In genomic region chr12:50517456-50518048, GRCh38 we compare ENCODE assay signal across 7 cellular contexts. TPM values are rescaled to one million over a fixed set of nuclear protein-coding genes. Genes with fewer than 3 reads are reported as not detected.
DNase-seq lines count a peak whose midpoint lies in the region; ATAC-seq and TF ChIP-seq lines count a peak whose summit lies in the region.

No MANE protein-coding gene starts in this region.

- H3K9me3 ChIP-seq in cardiac muscle cell (ENCODE audit: low read depth), result no peaks in the 10 kb centered on the region
- no peaks in the 10 kb centered on the region for H3K9me3 ChIP-seq in tibial nerve

- H3K36me3 ChIP-seq in cardiac muscle cell (no peaks in the 10 kb centered on the region), tibial nerve (no peaks in the 10 kb centered on the region)

- POLR2A ChIA-PET in RWPE1 (lab: Yijun Ruan, JAX; ENCODE audit: low non-redundant PET), result no interaction called here

- CTCF ChIA-PET in RWPE1 (lab: Yijun Ruan, JAX), result no interaction called here

- WGBS in tibial nerve, 2 donors, result 21 to 25% methylated on average over 3 of the region's 3 CpGs

- no peaks in the 10 kb centered on the region for H3K27me3 ChIP-seq in cardiac muscle cell
- no peaks in the 10 kb centered on the region for H3K27me3 ChIP-seq in tibial nerve

- DNase-seq in RWPE1 (ENCODE audit: low spot score), result peak; percentile 20
- peak in 1 of 2 donors; percentile 28 for DNase-seq in cardiac muscle cell (ENCODE audit: low read depth in 1 of 2, low spot score in 1 of 2)
- no peak for DNase-seq in tibial nerve (ENCODE audit: low spot score in 2 of 2)
- DNase-seq in glomerular visceral epithelial cell (ENCODE audit: extremely low spot score), result no peak
- DNase-seq in activated naive CD4-positive, alpha-beta T cell treated with Interleukin-2 at 50 U/mL for 16 hours, result no peak

- TF ChIP-seq EP300 in tibial nerve (IDR thresholded peaks at IDR 0.05), result peak in 1 of 2 donors; percentile 51

- H3K4me1 ChIP-seq in cardiac muscle cell (ENCODE audit: low read depth) (peaks cover 22% of the 10 kb centered on the region), tibial nerve (peaks cover 0 to 81% (median 37%) of the 10 kb centered on the region in 4 donors)

- H3K4me3 ChIP-seq in cardiac muscle cell, result no peak overlapping the region
- H3K4me3 ChIP-seq in tibial nerve, result no peak overlapping the region

- TF ChIP-seq POLR2A in tibial nerve (IDR thresholded peaks at IDR 0.05), result no peak

- TF ChIP-seq CTCF in RWPE1 (conservative IDR thresholded peaks at IDR 0.05; ENCODE audit: low read depth), result no peak
- TF ChIP-seq CTCF in cardiac muscle cell (IDR thresholded peaks at IDR 0.05; ENCODE audit: low read depth, low read length), result no peak
- TF ChIP-seq CTCF in tibial nerve (IDR thresholded peaks at IDR 0.05), result no peak

- ATAC-seq in GM18909 (IDR thresholded peaks at IDR 0.05; ENCODE audit: poor library complexity, unreplicated experiment), result peak; percentile 71
- ATAC-seq in HG02943 (IDR thresholded peaks at IDR 0.05; ENCODE audit: low read depth, unreplicated experiment), result peak; percentile 54

- H3K27ac ChIP-seq in RWPE1 (no peak overlapping the region), cardiac muscle cell (peak overlapping the region; percentile 14), tibial nerve (peak overlapping the region in 3 of 4 donors; percentile 42 to 50 (median 43))

RNA-seq across cellular contexts. Expression of gene DIP2B, which starts 12.8 kb away (rescaled TPM):
- total RNA-seq in cardiac muscle cell (39.3 and 55.1 TPM in 2 replicates), tibial nerve (10 to 100 TPM; 38.6 to 59.0 (median 44.8) TPM)
- polyA plus RNA-seq in cardiac muscle cell, result 15.5 and 17.7 TPM in 2 replicates
